Comparison of ENCODE assay signal across 17 cellular contexts in genomic region chr1:25698252-25698651, GRCh38.
DNase-seq lines count a peak whose midpoint lies in the region; ATAC-seq, FAIRE-seq and TF ChIP-seq lines count a peak whose summit lies in the region.
"Had no signal": no experiment of that assay in that cellular context is flagged by ENCODE, and none has a peak within 500 bp of the region (broad histone marks: within the 10 kb centered on the region; RNA-seq: fewer than 3 reads in every experiment).

No MANE protein-coding gene starts in this region.

- peak overlapping the region; percentile 23 for H2AFZ ChIP-seq in astrocyte (ENCODE audit: low read depth, low read length)

- no peaks in the 10 kb centered on the region for H3K27me3 Mint-ChIP-seq in astrocyte (ENCODE audit: low read depth, unreplicated experiment)
- H3K27me3 Mint-ChIP-seq in naive thymus-derived CD8-positive, alpha-beta T cell: no peaks in the 10 kb centered on the region
- H3K27me3 Mint-ChIP-seq: activated naive CD8-positive, alpha-beta T cell treated with anti-CD3 and anti-CD28 coated beads, Interleukin-2, amount 10 ng/mL, durations not matched to agents 7 days and 5 days had no signal

- no peaks in the 10 kb centered on the region for H3K9me3 Mint-ChIP-seq in astrocyte (ENCODE audit: unreplicated experiment)
- no peaks in the 10 kb centered on the region for H3K9me3 Mint-ChIP-seq in naive thymus-derived CD8-positive, alpha-beta T cell
- H3K9me3 Mint-ChIP-seq: activated naive CD8-positive, alpha-beta T cell treated with anti-CD3 and anti-CD28 coated beads, Interleukin-2, amount 10 ng/mL, durations not matched to agents 7 days and 5 days had no signal

- peaks cover 6 to 100% (median 79%) of the 10 kb centered on the region in 12 donors for H3K4me1 ChIP-seq in heart left ventricle
- H3K4me1 ChIP-seq in right cardiac atrium (ENCODE audit: control insufficient read depth, insufficient read depth, low read length): peaks cover 29% of the 10 kb centered on the region
- H3K4me1 ChIP-seq in astrocyte (ENCODE audit: insufficient read depth, low read length): peaks cover 43% of the 10 kb centered on the region
- peaks cover 13 to 69% (median 42%) of the 10 kb centered on the region in 4 donors for H3K4me1 ChIP-seq in transverse colon

- no peak for TF ChIP-seq POLR2A in heart left ventricle (IDR thresholded peaks at IDR 0.05)
- TF ChIP-seq POLR2A in transverse colon (IDR thresholded peaks at IDR 0.05): no peak

- TF ChIP-seq CTCF in heart left ventricle (IDR thresholded peaks at IDR 0.05): no peak
- TF ChIP-seq CTCF in astrocyte (IDR thresholded peaks at IDR 0.05; ENCODE audit: insufficient read depth, low read depth, low read length): no peak
- TF ChIP-seq CTCF in transverse colon (IDR thresholded peaks at IDR 0.05): no peak

- H3K36me3 ChIP-seq in heart left ventricle (no peaks in the 10 kb centered on the region), astrocyte (ENCODE audit: insufficient read depth, low read length) (no peaks in the 10 kb centered on the region), transverse colon (no peaks in the 10 kb centered on the region)
- H3K36me3 ChIP-seq: HAP-1 had no signal

- no peak overlapping the region for H3K4me3 Mint-ChIP-seq in astrocyte (ENCODE audit: unreplicated experiment)
- H3K4me3 Mint-ChIP-seq in naive thymus-derived CD8-positive, alpha-beta T cell: peak overlapping the region in 5 of 10 donors; percentile 12 to 61 (median 23)
- H3K4me3 Mint-ChIP-seq: activated naive CD8-positive, alpha-beta T cell treated with anti-CD3 and anti-CD28 coated beads, Interleukin-2, amount 10 ng/mL, durations not matched to agents 7 days and 5 days; B cell had no signal

- DNase-seq in heart left ventricle: no peak
- DNase-seq in right cardiac atrium: no peak
- peak; percentile 61 for DNase-seq in astrocyte (ENCODE audit: low read depth)
- peak in 1 of 10 donors; percentile 30 for DNase-seq in naive thymus-derived CD8-positive, alpha-beta T cell
- DNase-seq in transverse colon: no peak
- DNase-seq in NCI-H1436 treated with DMSO at 0.1 percent for 48 hours (lab: John Stamatoyannopoulos, UW): no peak
- DNase-seq: activated naive CD8-positive, alpha-beta T cell treated with anti-CD3 and anti-CD28 coated beads, Interleukin-2, amount 10 ng/mL, durations not matched to agents 7 days and 5 days; DMS53; NCI-H187 treated with DMSO at 0.1 percent for 48 hours; NCI-H748 treated with DMSO at 0.1 percent for 48 hours; T-helper 2 cell had no signal

- peak overlapping the region in 11 of 12 donors; percentile 82 to 99 (median 91) for H3K27ac ChIP-seq in heart left ventricle
- no peak overlapping the region for H3K27ac ChIP-seq in right cardiac atrium (ENCODE audit: low read length)
- no peak overlapping the region for H3K27ac ChIP-seq in astrocyte (ENCODE audit: low read depth, low read length)
- H3K27ac ChIP-seq in transverse colon: peak overlapping the region in 3 of 4 donors; percentile 80 to 83 (median 83)

- no peaks in the 10 kb centered on the region for H4K20me1 ChIP-seq in astrocyte (ENCODE audit: insufficient read depth, low read length)

- no peaks in the 10 kb centered on the region for H3K36me3 Mint-ChIP-seq in astrocyte (ENCODE audit: low read depth, unreplicated experiment)
- peaks cover 0 to 22% (median 0%) of the 10 kb centered on the region in 3 donors for H3K36me3 Mint-ChIP-seq in naive thymus-derived CD8-positive, alpha-beta T cell

- intact Hi-C loops in heart left ventricle (cut with DNase I) (loop anchor here in 6 of 10 donors (5.0 to 10.0 kb wide), 5 partner anchors 41 to 153 kb away; partner anchors contain the start of genes MAN1C1 (in 2 of the 6) and LDLRAP1 (in 1 of the 6)), right cardiac atrium (cut with DNase I) (loop anchor here in 2 of 4 donors (5.0 to 10.0 kb wide), 3 partner anchors 44 to 97 kb away; partner anchors contain the start of gene MAN1C1 (in 1 of the 2)), transverse colon (cut with DNase I; ENCODE audit: low total_unique reads) (no loop called here)

- POLR2A ChIA-PET in naive thymus-derived CD8-positive, alpha-beta T cell (lab: Charles Lee): interaction anchor here (1.2 to 2.5 kb wide), 7 partner anchors 15 to 100 kb away, joined by 3 to 10 read pairs (median 6); partner anchors contain the start of gene MAN1C1

- no peak overlapping the region for H3K27ac Mint-ChIP-seq in astrocyte (ENCODE audit: unreplicated experiment)
- H3K27ac Mint-ChIP-seq in naive thymus-derived CD8-positive, alpha-beta T cell: peak overlapping the region in 7 of 10 donors; percentile 3 to 85 (median 73)
- H3K27ac Mint-ChIP-seq: activated naive CD8-positive, alpha-beta T cell treated with anti-CD3 and anti-CD28 coated beads, Interleukin-2, amount 10 ng/mL, durations not matched to agents 7 days and 5 days; B cell had no signal

- ATAC-seq in heart left ventricle (no peak), right cardiac atrium (no peak), HG02981 (IDR thresholded peaks at IDR 0.05; ENCODE audit: unreplicated experiment) (no peak), GM21423 (IDR thresholded peaks at IDR 0.05; ENCODE audit: unreplicated experiment) (no peak)
- ATAC-seq in naive thymus-derived CD8-positive, alpha-beta T cell: no peak

- in situ Hi-C loops in transverse colon (cut with MboI; ENCODE audit: low pct_ligation_motif_present in 1 of 4, low pct_unique_long_range_greater_than_20kb in 1 of 4, low sequenced_read_pairs in 3 of 4): no loop called here

- H3K4me2 ChIP-seq in astrocyte (ENCODE audit: low read length): no peak overlapping the region

- H3K9ac ChIP-seq in astrocyte (ENCODE audit: low read length): no peak overlapping the region

- H3K27me3 ChIP-seq in heart left ventricle (no peaks in the 10 kb centered on the region), right cardiac atrium (ENCODE audit: control insufficient read depth, insufficient read depth) (no peaks in the 10 kb centered on the region), astrocyte (ENCODE audit: insufficient read depth, low read length) (no peaks in the 10 kb centered on the region), transverse colon (no peaks in the 10 kb centered on the region)

- TF ChIP-seq EP300 in transverse colon (IDR thresholded peaks at IDR 0.05; ENCODE audit: low read depth): no peak

- WGBS in heart left ventricle, 4 donors: 94 to 98% (median 96%) methylated on average over 5 to 10 of the region's 10 CpGs
- 96% methylated on average over 10 of the region's 10 CpGs for WGBS in right cardiac atrium
- 89% methylated on average over 10 of the region's 10 CpGs; no CpG with 5 or more reads in 1 of the 2 donors for WGBS in transverse colon (ENCODE audit: low coverage in 1 of 2), 2 donors

- peaks cover 53% of the 10 kb centered on the region for H3K4me1 Mint-ChIP-seq in astrocyte (ENCODE audit: low read depth, unreplicated experiment)
- H3K4me1 Mint-ChIP-seq in naive thymus-derived CD8-positive, alpha-beta T cell: peaks cover 18 to 74% (median 38%) of the 10 kb centered on the region in 4 donors
- H3K4me1 Mint-ChIP-seq: B cell had no signal

- H3K79me2 ChIP-seq in astrocyte (ENCODE audit: insufficient read depth, low read length): no peaks in the 10 kb centered on the region

- H3K9me3 ChIP-seq in heart left ventricle: no peaks in the 10 kb centered on the region
- H3K9me3 ChIP-seq in right cardiac atrium (ENCODE audit: control insufficient read depth, low read length): no peaks in the 10 kb centered on the region
- H3K9me3 ChIP-seq in astrocyte (ENCODE audit: insufficient read depth, low read depth, low read length): no peaks in the 10 kb centered on the region
- H3K9me3 ChIP-seq in transverse colon: no peaks in the 10 kb centered on the region
- H3K9me3 ChIP-seq: HAP-1 had no signal

- FAIRE-seq in astrocyte (lab: Jason Lieb, UNC): no peak

- no peak overlapping the region for H3K4me3 ChIP-seq in heart left ventricle
- no peak overlapping the region for H3K4me3 ChIP-seq in right cardiac atrium (ENCODE audit: low read length)
- no peak overlapping the region for H3K4me3 ChIP-seq in astrocyte (ENCODE audit: insufficient read depth, low read depth, low read length)
- H3K4me3 ChIP-seq in transverse colon: no peak overlapping the region
- H3K4me3 ChIP-seq: coronary artery, HAP-1, lung had no signal

Comparison
In these comparisons a context has a peak if more than half of its experiments do, and no peak if none do; other contexts are left out.
1. H3K27ac ChIP-seq: peak in heart left ventricle (11 of 12) and transverse colon (3 of 4); none in right cardiac atrium (single experiment) and astrocyte (single experiment).